16 cellular contexts compared by ENCODE assay signal in the genomic region with DNA sequence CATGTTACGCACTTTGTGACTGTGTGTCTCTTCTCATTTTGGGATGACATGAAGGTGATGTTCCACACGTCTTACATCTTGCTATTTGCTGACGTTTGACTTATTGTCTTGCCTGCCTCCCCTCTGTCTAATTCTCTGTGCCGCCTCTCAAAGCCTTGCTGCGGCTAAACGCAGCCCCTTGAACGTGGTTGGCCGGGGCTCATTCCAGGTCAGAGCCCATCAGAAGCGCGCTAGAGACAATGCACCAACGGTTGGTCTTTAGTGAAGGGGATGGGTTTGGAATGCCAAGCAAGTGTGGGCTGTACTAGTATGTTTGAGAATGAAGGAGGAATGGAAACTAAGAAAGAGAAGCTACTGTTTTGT. TPM values are rescaled to one million over a fixed set of nuclear protein-coding genes. Genes with fewer than 3 reads are reported as not detected.
DNase-seq lines count a peak whose midpoint lies in the region; ATAC-seq, FAIRE-seq and TF ChIP-seq lines count a peak whose summit lies in the region.
"Had no signal": no experiment of that assay in that cellular context is flagged by ENCODE, and none has a peak within 500 bp of the region (broad histone marks: within the 10 kb centered on the region; RNA-seq: fewer than 3 reads in every experiment).

No MANE protein-coding gene starts in this region.

- no peak for TF ChIP-seq EP300 in K562 (IDR thresholded peaks at IDR 0.05; ENCODE audit: low read length)

- H2AK5ac ChIP-seq in H9 (ENCODE audit: insufficient read length, low read length) (no peak overlapping the region), trophoblast cell (ENCODE audit: low read length) (no peak overlapping the region)

- H3K23ac ChIP-seq in H9 (ENCODE audit: insufficient read length, low read depth, low read length) (no peak overlapping the region), trophoblast cell (ENCODE audit: low read length) (no peak overlapping the region)

- no peak for TF ChIP-seq POLR2A in K562 (conservative IDR thresholded peaks at IDR 0.05)

- H3K4me1 ChIP-seq in H9 (ENCODE audit: insufficient read depth, low read length) (no peaks in the 10 kb centered on the region; the same call in 1 of the 2 replicates), K562 (replicated peaks in 1 of 2; ENCODE audit: control insufficient read depth in 2 of 2, insufficient read depth in 2 of 2, low read length in 2 of 2) (peaks cover 0 to 27% of the 10 kb centered on the region in 2 experiments; a peak in 3 of 5 replicates), trophoblast cell (ENCODE audit: control insufficient read depth in 1 of 2, insufficient read depth in 2 of 2, low read length in 2 of 2) (peaks cover 12 to 17% of the 10 kb centered on the region in 2 experiments)

- no peaks in the 10 kb centered on the region for H3K36me3 Mint-ChIP-seq in H9 (ENCODE audit: insufficient read depth in 1 of 3, low read depth in 3 of 3)

- H4K5ac ChIP-seq in H9 (ENCODE audit: insufficient read length, low read depth, low read length), result no peak overlapping the region

- peaks cover 33 to 35% of the 10 kb centered on the region in 2 experiments for H3K4me1 Mint-ChIP-seq in H9

- no peak for TF ChIP-seq RAD21 in K562 (CRISPR knock-in tag; conservative IDR thresholded peaks at IDR 0.05 in 1 of 2, IDR thresholded peaks at IDR 0.05 in 1 of 2)

- H3K4me3 Mint-ChIP-seq in H9, result no peak overlapping the region

- H3K79me2 ChIP-seq in H9 (ENCODE audit: insufficient read depth, low read length), result peaks cover 12% of the 10 kb centered on the region; the same call in 1 of the 2 replicates
- peaks cover 74% of the 10 kb centered on the region for H3K79me2 ChIP-seq in K562 (ENCODE audit: control insufficient read depth, insufficient read depth, low read length)
- H3K79me2 ChIP-seq in trophoblast cell (ENCODE audit: control insufficient read depth, insufficient read depth, low read length, poor library complexity), result peaks cover 6% of the 10 kb centered on the region

- H3K27me3 Mint-ChIP-seq in H9 (ENCODE audit: low read depth), result no peaks in the 10 kb centered on the region

- BruUV-seq in K562 (replicated peaks; lab: Mats Ljungman, UMichigan), result no TSS peak

- H2BK15ac ChIP-seq in H9 (ENCODE audit: low read depth, low read length), result no peak overlapping the region

- no peak overlapping the region for H2BK20ac ChIP-seq in H9 (ENCODE audit: low read depth, low read length, poor library complexity, severe bottlenecking)

- H3K9me3 Mint-ChIP-seq in H9, result no peaks in the 10 kb centered on the region

- H3K27ac Mint-ChIP-seq in H9, result peak overlapping the region; percentile 0 to 80 (median 17); a peak in 3 of 7 replicates

- intact Hi-C loops in K562 (cut with micrococcal nuclease), result no loop called here

- POLR2A ChIA-PET in K562 (lab: Yijun Ruan, JAX), result interaction anchor here (0.5 kb wide), 1 partner anchor 72 kb away, joined by 3 read pairs; no protein-coding TSS in a partner anchor

- H3T11ph ChIP-seq in H9 (ENCODE audit: low read length), result no peak overlapping the region

- WGBS in H9 (ENCODE audit: extremely low coverage, insufficient read length, low lambda C conversion rate), result no CpG with 5 or more reads among the region's 11 CpGs
- WGBS in K562 (ENCODE audit: insufficient coverage, low coverage, missing lambda C conversion rate), result 85% methylated on average over 7 of the region's 11 CpGs
- WGBS in trophoblast cell (ENCODE audit: extremely low coverage, insufficient coverage, insufficient read length), result no CpG with 5 or more reads among the region's 11 CpGs

- in situ Hi-C loops in K562 (cut with MboI), result no loop called here

- DNase-seq in Ammon's horn (ENCODE audit: low spot score), result peak; percentile 48
- no peak for DNase-seq in H9
- DNase-seq in K562 (ENCODE audit: extremely low read depth in 1 of 4, low spot score in 3 of 4), result no peak
- DNase-seq in trophoblast cell, result no peak
- DNase-seq: activated gamma-delta T cell; effector CD8-positive, alpha-beta T cell; NCI-H1694; NCI-H446 treated with DMSO at 0.1 percent for 48 hours; ovary; SIG-M5; stimulated activated naive CD4-positive, alpha-beta T cell; T1000 had no signal

- ATAC-seq in K562 (no peak), GM21576 (IDR thresholded peaks at IDR 0.05; ENCODE audit: unreplicated experiment) (no peak), HG02759 (IDR thresholded peaks at IDR 0.05; ENCODE audit: unreplicated experiment) (no peak), HG02973 (IDR thresholded peaks at IDR 0.05; ENCODE audit: unreplicated experiment) (no peak)

- H4K8ac ChIP-seq in H9 (replicated peaks; ENCODE audit: insufficient read length, low read depth, low read length) (no peak overlapping the region), trophoblast cell (ENCODE audit: low read depth, low read length) (no peak overlapping the region)

- H2AFZ ChIP-seq in H9 (ENCODE audit: low read length), result no peak overlapping the region
- H2AFZ ChIP-seq in K562 (ENCODE audit: low read depth, low read length), result no peak overlapping the region
- H2AFZ ChIP-seq in trophoblast cell (ENCODE audit: insufficient read depth, low read length, poor library complexity), result no peak overlapping the region

- H3K27me3 ChIP-seq in H9 (ENCODE audit: insufficient read depth, low read length) (no peaks in the 10 kb centered on the region), K562 (ENCODE audit: control insufficient read depth in 2 of 2, insufficient read depth in 2 of 2, low read length in 2 of 2) (no peaks in the 10 kb centered on the region), trophoblast cell (ENCODE audit: insufficient read depth, low read length) (no peaks in the 10 kb centered on the region)
- H3K27me3 ChIP-seq: breast epithelium, ovary had no signal

- H3K4me2 ChIP-seq in H9 (ENCODE audit: insufficient read depth, insufficient read length, low read length) (no peak overlapping the region), K562 (ENCODE audit: insufficient read depth, low read length) (no peak overlapping the region), trophoblast cell (ENCODE audit: low read length) (no peak overlapping the region)

- no peaks in the 10 kb centered on the region for H4K20me1 ChIP-seq in H9 (ENCODE audit: control insufficient read depth, insufficient read depth, insufficient read length)
- no peaks in the 10 kb centered on the region; the same call in 1 of the 2 replicates for H4K20me1 ChIP-seq in K562 (replicated peaks; ENCODE audit: control insufficient read depth, insufficient read depth, low read length)

- H3K9me1 ChIP-seq in K562 (ENCODE audit: control insufficient read depth, insufficient read depth, low read length), result peaks cover 3% of the 10 kb centered on the region

- no peak overlapping the region for H3K18ac ChIP-seq in H9 (ENCODE audit: insufficient read length, low read depth, low read length)
- no peak overlapping the region for H3K18ac ChIP-seq in trophoblast cell (ENCODE audit: low read length)

- H3K9me3 ChIP-seq in H9 (ENCODE audit: control insufficient read depth, low read depth, low read length) (no peaks in the 10 kb centered on the region), K562 (replicated peaks; ENCODE audit: control insufficient read depth, insufficient read depth, low read depth, low read length) (no peaks in the 10 kb centered on the region), trophoblast cell (ENCODE audit: insufficient read depth, low read depth, low read length) (no peaks in the 10 kb centered on the region)
- H3K9me3 ChIP-seq: breast epithelium, ovary had no signal

- H4K91ac ChIP-seq in H9 (ENCODE audit: insufficient read length, low read depth, low read length) (no peak overlapping the region), trophoblast cell (ENCODE audit: low read depth, low read length) (no peak overlapping the region)

- H3K36me3 ChIP-seq in K562 (ENCODE audit: control insufficient read depth, insufficient read depth, low read length), result peaks cover 3% of the 10 kb centered on the region; the same call in 1 of the 3 replicates
- no peaks in the 10 kb centered on the region for H3K36me3 ChIP-seq in trophoblast cell (ENCODE audit: control insufficient read depth in 1 of 2, insufficient read depth in 2 of 2, low read length in 2 of 2)
- H3K36me3 ChIP-seq: breast epithelium, ovary had no signal

- no peak overlapping the region for H3K4ac ChIP-seq in H9 (ENCODE audit: low read depth, low read length)
- H3K4ac ChIP-seq in trophoblast cell (ENCODE audit: low read depth, low read length), result peak overlapping the region; percentile 24

- H2BK120ac ChIP-seq in H9 (ENCODE audit: low read depth, low read length, poor library complexity, severe bottlenecking) (no peak overlapping the region), trophoblast cell (ENCODE audit: insufficient read depth, low read length, poor library complexity) (no peak overlapping the region)

- H3K4me3 ChIP-seq in K562 (no peak overlapping the region), trophoblast cell (ENCODE audit: low read depth, low read length) (no peak overlapping the region)
- H3K4me3 ChIP-seq: breast epithelium, ovary had no signal

- H2BK5ac ChIP-seq in H9 (ENCODE audit: insufficient read length, low read length), result no peak overlapping the region
- no peak overlapping the region for H2BK5ac ChIP-seq in trophoblast cell (ENCODE audit: low read depth, low read length, poor library complexity)

- H3K56ac ChIP-seq in H9 (ENCODE audit: insufficient read length, low read depth, low read length), result no peak overlapping the region

- H3K23me2 ChIP-seq in H9 (ENCODE audit: insufficient read length, low read depth, low read length, poor library complexity, severe bottlenecking), result no peaks in the 10 kb centered on the region

- H4K12ac ChIP-seq in trophoblast cell (ENCODE audit: low read depth, low read length), result no peak overlapping the region

- CTCF ChIA-PET in K562 (lab: Yijun Ruan, JAX; ENCODE audit: low intra/inter-chr PET ratio), result no interaction called here

- no peak for TF ChIP-seq CTCF in H9 (conservative IDR thresholded peaks at IDR 0.05)
- no peak for TF ChIP-seq CTCF in K562 (IDR thresholded peaks at IDR 0.05 in 2 of 3, conservative IDR thresholded peaks at IDR 0.05 in 1 of 3; ENCODE audit: insufficient read depth in 2 of 3, low read depth in 1 of 3, low read length in 3 of 3)

- FAIRE-seq in K562 (lab: Jason Lieb, UNC), result no peak

- no peak overlapping the region for H3K14ac ChIP-seq in H9 (ENCODE audit: insufficient read depth, low read length)
- H3K14ac ChIP-seq in trophoblast cell (ENCODE audit: low read length), result no peak overlapping the region

- H3K27ac ChIP-seq in H9 (ENCODE audit: insufficient read length, low read depth, low read length) (no peak overlapping the region), K562 (ENCODE audit: extremely low read depth, low read depth, low read length) (no peak overlapping the region), trophoblast cell (ENCODE audit: low read depth, low read length) (no peak overlapping the region)
- H3K27ac ChIP-seq: breast epithelium, ovary had no signal

- H3K79me1 ChIP-seq in H9 (ENCODE audit: insufficient read depth, low read depth, low read length, poor library complexity, severe bottlenecking) (peaks cover 9% of the 10 kb centered on the region), trophoblast cell (ENCODE audit: low read length) (peaks cover 6% of the 10 kb centered on the region)

- no peak overlapping the region for H3K9ac ChIP-seq in H9 (ENCODE audit: extremely low read depth, insufficient read length, low read length)
- no peak overlapping the region for H3K9ac ChIP-seq in K562 (ENCODE audit: insufficient read depth in 1 of 2, low read depth in 2 of 2, low read length in 2 of 2)
- H3K9ac ChIP-seq in trophoblast cell (ENCODE audit: low read length), result no peak overlapping the region

- H2BK12ac ChIP-seq in H9 (ENCODE audit: insufficient read length, low read depth, low read length) (no peak overlapping the region), trophoblast cell (ENCODE audit: low read length) (no peak overlapping the region)

RNA-seq across cellular contexts. Expression of a gene that starts 45.0 kb away (rescaled TPM):
- total RNA-seq in H9 (2021) (31.6 and 35.2 TPM in 2 replicates), K562 (2014; rRNA removed) (8.0 and 9.6 TPM in 2 replicates), K562 (2014; rRNA removed; fragmentation: Illumina TruSeq; extraction: Trizol) (12.1 and 13.9 TPM in 2 replicates), K562 (2015; rRNA removed; fragmentation: Illumina TruSeq; extraction: Trizol) (14.7 and 15.3 TPM in 2 replicates), K562 (2021) (13.3 and 16.6 TPM in 2 replicates)
- total RNA-seq in K562 (2011; cell fraction: chromatin; rRNA removed; ENCODE audit: low replicate concordance), result 40.2 and 51.8 TPM in 2 replicates
- 22.0 and 24.1 TPM in 2 replicates for total RNA-seq in K562 (2011; cell fraction: nucleolus; rRNA removed)
- 41.4 and 49.4 TPM in 2 replicates for total RNA-seq in K562 (2011; cell fraction: nucleoplasm; rRNA removed)
- polyA plus RNA-seq in K562 (2011; rRNA removed) (10.0 and 11.8 TPM in 2 replicates), K562 (2014; fragmentation: Illumina TruSeq; extraction: Trizol) (10.2 and 10.5 TPM in 2 replicates), K562 (2014; fragmentation: Nextera tagmentation; extraction: Ambion mirVana) (10 to 100 TPM in 1 of 2 experiments, 1 to 10 TPM in 1; 7.0 to 12.1 TPM), K562 (2014; rRNA removed) (9.4 and 11.7 TPM in 2 replicates)
- polyA plus RNA-seq in K562 (2011; cell fraction: cytosol; rRNA removed), result 8.6 and 8.7 TPM in 2 replicates
- polyA plus RNA-seq in K562 (2011; cell fraction: nucleus; rRNA removed), result 12.1 and 12.4 TPM in 2 replicates
- 7.8 and 9.6 TPM in 2 replicates for polyA plus RNA-seq in K562 (2012)
- polyA minus RNA-seq in K562 (2011; rRNA and poly(A)+ RNA removed), result 23.3 and 23.9 TPM in 2 replicates
- polyA minus RNA-seq in K562 (2011; cell fraction: cytosol; rRNA and poly(A)+ RNA removed), result 11.5 and 17.4 TPM in 2 replicates
- polyA minus RNA-seq in K562 (2011; cell fraction: nucleus; rRNA and poly(A)+ RNA removed), result 7.7 and 15.2 TPM in 2 replicates
- 17.9 and 18.4 TPM in 2 replicates for polyA plus RNA-seq in trophoblast cell (2013)
